ENCODE assay signal across 14 cellular contexts in the genomic region with DNA sequence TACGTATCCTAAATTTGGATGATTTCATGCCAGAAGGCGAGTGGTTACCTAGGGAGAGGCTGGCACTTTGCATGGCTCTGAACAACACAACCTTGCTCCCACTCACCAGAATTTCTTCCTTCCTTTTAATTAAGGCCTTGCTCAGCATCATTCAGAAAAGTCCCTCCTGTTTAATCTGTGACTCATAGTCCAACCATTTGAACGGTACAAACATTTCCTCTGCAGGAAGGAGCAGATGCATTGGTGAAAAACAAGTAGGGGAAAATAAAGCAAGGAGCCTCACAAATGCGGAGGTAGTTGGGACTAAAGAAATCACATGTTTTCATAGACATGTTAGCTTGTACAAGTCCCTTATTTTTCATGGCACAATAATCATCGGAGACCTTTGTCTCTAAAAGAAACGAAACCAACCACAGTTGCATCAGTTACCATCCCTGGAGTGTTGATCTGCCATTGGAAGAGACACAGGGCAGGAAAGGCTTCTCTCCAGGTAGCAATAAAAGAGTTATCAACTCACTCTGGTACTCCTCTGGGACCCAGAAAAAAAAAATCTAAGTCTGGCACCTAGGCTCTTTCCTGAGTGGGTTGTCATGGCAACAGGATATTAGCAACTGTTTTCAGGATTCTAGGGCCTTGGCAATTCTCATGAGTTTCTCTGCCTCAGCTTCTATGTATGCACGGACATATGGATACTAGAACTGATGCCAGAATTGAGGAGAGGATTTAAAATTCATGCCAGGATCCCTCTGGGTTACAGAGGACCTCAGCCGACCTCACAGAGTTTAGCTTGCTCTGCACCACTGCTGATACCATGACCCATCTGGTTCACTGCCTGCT.
DNase-seq lines count a peak whose midpoint lies in the region; ATAC-seq and TF ChIP-seq lines count a peak whose summit lies in the region.
"Had no signal": no experiment of that assay in that cellular context is flagged by ENCODE, and none has a peak within 500 bp of the region (broad histone marks: within the 10 kb centered on the region; RNA-seq: fewer than 3 reads in every experiment).

No MANE protein-coding gene starts in this region.

- no peaks in the 10 kb centered on the region for H3K36me3 ChIP-seq in thoracic aorta
- H3K36me3 ChIP-seq in lower lobe of right lung = no peaks in the 10 kb centered on the region
- H3K36me3 ChIP-seq: heart right ventricle, sigmoid colon, tibial nerve had no signal

- intact Hi-C loops in lower lobe of right lung (cut with DNase I) = no loop called here

- H3K4me1 ChIP-seq in thoracic aorta (ENCODE audit: control insufficient read depth in 1 of 2, low read depth in 2 of 2) = peaks cover 0 to 5% of the 10 kb centered on the region in 2 donors
- H3K4me1 ChIP-seq in lower lobe of right lung = no peaks in the 10 kb centered on the region
- H3K4me1 ChIP-seq: sigmoid colon, tibial nerve had no signal

- H3K27me3 ChIP-seq in thoracic aorta (replicated peaks; ENCODE audit: insufficient read depth) (no peaks in the 10 kb centered on the region), lower lobe of right lung (ENCODE audit: low read depth) (no peaks in the 10 kb centered on the region)
- H3K27me3 ChIP-seq: heart right ventricle, sigmoid colon, tibial nerve had no signal

- no peak overlapping the region for H3K4me3 ChIP-seq in astrocyte of the cerebellum (ENCODE audit: low read depth, low read length)
- H3K4me3 ChIP-seq in thoracic aorta = no peak overlapping the region
- H3K4me3 ChIP-seq in lower lobe of right lung = no peak overlapping the region
- H3K4me3 ChIP-seq: heart right ventricle, sigmoid colon, tibial nerve had no signal

- TF ChIP-seq CTCF in astrocyte of the cerebellum (IDR thresholded peaks at IDR 0.05; ENCODE audit: low read depth, low read length, missing control alignments) (no peak), thoracic aorta (IDR thresholded peaks at IDR 0.05) (no peak), lower lobe of right lung (IDR thresholded peaks at IDR 0.05) (no peak)

- DNase-seq in NCI-H82 (lab: John Stamatoyannopoulos, UW) (peak; percentile 54), NCI-H82 treated with DMSO at 0.1 percent for 48 hours (lab: John Stamatoyannopoulos, UW; ENCODE audit: unreplicated experiment) (no peak), astrocyte of the cerebellum (ENCODE audit: low read depth) (peak; percentile 36), inferior parietal cortex (ENCODE audit: extremely low spot score) (peak; percentile 65), thoracic aorta (ENCODE audit: low spot score) (no peak), lower lobe of right lung (no peak), NAMALWA (ENCODE audit: low spot score) (no peak)
- DNase-seq: activated CD8-positive, alpha-beta T cell treated with anti-CD3 and anti-CD28 coated beads for 36 hours; heart right ventricle; sigmoid colon; T-helper 2 cell had no signal

- H3K9me3 ChIP-seq in thoracic aorta = no peaks in the 10 kb centered on the region
- H3K9me3 ChIP-seq in lower lobe of right lung = no peaks in the 10 kb centered on the region
- H3K9me3 ChIP-seq: heart right ventricle, sigmoid colon, tibial nerve had no signal

- ATAC-seq in thoracic aorta (ENCODE audit: insufficient number of reproducible peaks, low FRiP score, low read depth) = peak; percentile 50
- no peak for ATAC-seq in lower lobe of right lung
- no peak for ATAC-seq in HG03095 (IDR thresholded peaks at IDR 0.05; ENCODE audit: unreplicated experiment)
- ATAC-seq: activated CD8-positive, alpha-beta T cell treated with anti-CD3 and anti-CD28 coated beads for 36 hours; activated naive CD4-positive, alpha-beta T cell treated with anti-CD3 and anti-CD28 coated beads, Interleukin-2, amount 50 U/mL, for 72 hours; heart right ventricle had no signal

- in situ Hi-C loops in astrocyte of the cerebellum (cut with HindIII; ENCODE audit: low sequenced_read_pairs) = no loop called here

- no peak overlapping the region for H3K27ac ChIP-seq in thoracic aorta
- no peak overlapping the region for H3K27ac ChIP-seq in lower lobe of right lung
- H3K27ac ChIP-seq: sigmoid colon, tibial nerve had no signal

Comparison
In these comparisons a context has a peak if more than half of its experiments do, and no peak if none do; other contexts are left out.
1. DNase-seq: peak in NCI-H82 (single experiment), astrocyte of the cerebellum (single experiment) and inferior parietal cortex (single experiment); none in NCI-H82 treated with DMSO at 0.1 percent for 48 hours (single experiment), thoracic aorta (single experiment), lower lobe of right lung (single experiment) and NAMALWA (single experiment).